9 cellular contexts compared by ENCODE assay signal in the genomic region with DNA sequence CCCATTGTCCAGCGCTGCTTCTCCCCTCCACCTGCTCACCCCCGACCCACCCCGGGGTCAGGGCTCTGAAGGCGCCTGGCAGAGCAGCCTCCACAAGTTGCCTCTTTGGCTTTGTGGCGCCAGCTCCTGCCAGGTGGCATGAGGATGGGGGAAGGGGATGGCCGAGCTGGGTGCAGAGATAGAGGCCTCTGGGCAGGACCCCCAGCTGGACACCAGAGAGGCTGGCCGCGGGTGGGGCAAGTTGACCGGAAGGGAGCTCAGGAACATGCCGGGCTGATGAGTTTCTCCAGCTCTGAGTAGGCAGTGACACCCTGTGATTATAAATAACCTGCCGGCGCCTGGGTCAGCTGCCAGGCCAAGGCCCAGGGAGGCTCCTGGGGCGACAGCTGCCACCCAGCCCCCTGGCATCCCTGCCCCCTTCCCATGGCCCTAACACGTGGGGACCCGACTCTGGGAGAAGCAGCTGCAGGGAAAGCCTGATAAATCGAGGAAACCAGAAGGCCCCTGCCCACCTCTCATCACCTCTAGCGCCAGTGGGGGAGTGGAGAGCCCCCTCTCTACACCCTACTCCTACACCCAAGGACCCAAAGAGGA. TPM values are rescaled to one million over a fixed set of nuclear protein-coding genes. Genes with fewer than 3 reads are reported as not detected.
DNase-seq lines count a peak whose midpoint lies in the region; ATAC-seq and TF ChIP-seq lines count a peak whose summit lies in the region.
"Had no signal": no experiment of that assay in that cellular context is flagged by ENCODE, and none has a peak within 500 bp of the region (broad histone marks: within the 10 kb centered on the region; RNA-seq: fewer than 3 reads in every experiment).

No MANE protein-coding gene starts in this region.

- DNase-seq in activated naive CD4-positive, alpha-beta T cell (lab: John Stamatoyannopoulos, UW) = no peak
- DNase-seq in kidney tubule cell (ENCODE audit: low spot score) (peak; percentile 61), transverse colon (peak; percentile 25), DMS153 (lab: John Stamatoyannopoulos, UW) (no peak)

- H3K27me3 ChIP-seq in transverse colon (peaks cover 72% of the 10 kb centered on the region), gastroesophageal sphincter (peaks cover 83% of the 10 kb centered on the region)

- WGBS in transverse colon (ENCODE audit: low coverage in 1 of 2), 2 donors = 5% methylated on average over 8 of the region's 17 CpGs; no CpG with 5 or more reads in 1 of the 2 donors
- WGBS in gastroesophageal sphincter (ENCODE audit: low coverage in 1 of 2), 2 donors = 0 to 14% methylated on average over 1 to 4 of the region's 17 CpGs

- no peaks in the 10 kb centered on the region for H3K9me3 Mint-ChIP-seq in activated naive CD4-positive, alpha-beta T cell treated with anti-CD3 and anti-CD28 coated beads, Interleukin-2, amount 50 U/mL, for 24 hours
- H3K9me3 Mint-ChIP-seq in activated naive CD8-positive, alpha-beta T cell (ENCODE audit: low read depth) = no peaks in the 10 kb centered on the region

- in situ Hi-C loops in transverse colon (cut with MboI; ENCODE audit: low pct_ligation_motif_present in 1 of 4, low pct_unique_long_range_greater_than_20kb in 1 of 4, low sequenced_read_pairs in 3 of 4) = no loop called here

- no peak overlapping the region for H3K27ac Mint-ChIP-seq in activated naive CD4-positive, alpha-beta T cell treated with anti-CD3 and anti-CD28 coated beads, Interleukin-2, amount 50 U/mL, for 24 hours
- H3K27ac Mint-ChIP-seq in activated naive CD8-positive, alpha-beta T cell = peak overlapping the region; percentile 50

- TF ChIP-seq EP300 in transverse colon (IDR thresholded peaks at IDR 0.05; ENCODE audit: low read depth) (no peak), gastroesophageal sphincter (IDR thresholded peaks at IDR 0.05) (no peak)

- H3K27me3 Mint-ChIP-seq in activated naive CD4-positive, alpha-beta T cell treated with anti-CD3 and anti-CD28 coated beads, Interleukin-2, amount 50 U/mL, for 24 hours = no peaks in the 10 kb centered on the region
- no peaks in the 10 kb centered on the region for H3K27me3 Mint-ChIP-seq in activated naive CD8-positive, alpha-beta T cell

- H3K9me3 ChIP-seq in transverse colon (peaks cover 0 to 6% of the 10 kb centered on the region in 2 donors), gastroesophageal sphincter (peaks cover 0 to 13% (median 0%) of the 10 kb centered on the region in 3 donors)

- H3K4me3 ChIP-seq in transverse colon (peak overlapping the region in 3 of 4 donors; percentile 27 to 56 (median 46)), gastroesophageal sphincter (peak overlapping the region in 1 of 2 donors; percentile 48)

- intact Hi-C loops in transverse colon (cut with DNase I; ENCODE audit: low total_unique reads) = no loop called here

- no peak for TF ChIP-seq CTCF in transverse colon (IDR thresholded peaks at IDR 0.05)
- TF ChIP-seq CTCF in gastroesophageal sphincter (IDR thresholded peaks at IDR 0.05) = no peak

- H3K36me3 Mint-ChIP-seq in activated naive CD4-positive, alpha-beta T cell treated with anti-CD3 and anti-CD28 coated beads, Interleukin-2, amount 50 U/mL, for 24 hours = no peaks in the 10 kb centered on the region
- no peaks in the 10 kb centered on the region for H3K36me3 Mint-ChIP-seq in activated naive CD8-positive, alpha-beta T cell

- H3K4me1 ChIP-seq in transverse colon (peaks cover 4 to 17% (median 14%) of the 10 kb centered on the region in 4 donors), gastroesophageal sphincter (peaks cover 0 to 24% (median 9%) of the 10 kb centered on the region in 3 donors)

- H3K36me3 ChIP-seq in transverse colon (no peaks in the 10 kb centered on the region), gastroesophageal sphincter (no peaks in the 10 kb centered on the region)

- peaks cover 18% of the 10 kb centered on the region for H3K4me1 Mint-ChIP-seq in activated naive CD4-positive, alpha-beta T cell treated with anti-CD3 and anti-CD28 coated beads, Interleukin-2, amount 50 U/mL, for 24 hours
- H3K4me1 Mint-ChIP-seq in activated naive CD8-positive, alpha-beta T cell (ENCODE audit: low read depth) = peaks cover 19% of the 10 kb centered on the region

- H3K4me3 Mint-ChIP-seq in activated naive CD4-positive, alpha-beta T cell treated with anti-CD3 and anti-CD28 coated beads, Interleukin-2, amount 50 U/mL, for 24 hours = peak overlapping the region; percentile 76
- peak overlapping the region; percentile 89 for H3K4me3 Mint-ChIP-seq in activated naive CD8-positive, alpha-beta T cell

- ATAC-seq in gastroesophageal sphincter = no peak
- no peak for ATAC-seq in HG03045 (IDR thresholded peaks at IDR 0.05; ENCODE audit: unreplicated experiment)

- H3K27ac ChIP-seq in transverse colon (peak overlapping the region in 3 of 4 donors; percentile 8 to 38 (median 33)), gastroesophageal sphincter (no peak overlapping the region)
- H3K27ac ChIP-seq: epithelial cell of prostate had no signal

- TF ChIP-seq POLR2A in transverse colon (IDR thresholded peaks at IDR 0.05) (no peak), gastroesophageal sphincter (IDR thresholded peaks at IDR 0.05) (no peak)

RNA-seq across cellular contexts. Expression of a gene that starts 0.7 kb away (rescaled TPM):
- total RNA-seq in transverse colon = 10 to 100 TPM in 1 of 4 donors, 1 to 10 TPM in 1, under 1 TPM in 2; 0.68 to 11.4 (median 2.1) TPM
- total RNA-seq in gastroesophageal sphincter = 1 to 10 TPM in 1 of 4 donors, under 1 TPM in 1, not detected in 2; 0.96 to 2.0 TPM

RNA-seq across cellular contexts. Expression of a gene that starts 26.6 kb away (rescaled TPM):
- total RNA-seq in transverse colon (10 to 100 TPM in 2 of 4 donors, 1 to 10 TPM in 2; 3.0 to 24.4 (median 13.2) TPM), gastroesophageal sphincter (10 to 100 TPM in 3 of 4 donors, 1 to 10 TPM in 1; 8.5 to 25.3 (median 13.8) TPM)

RNA-seq across cellular contexts. Expression of a gene that starts 26.8 kb away (rescaled TPM):
- 100 to 1,000 TPM; 129 to 451 (median 202) TPM for total RNA-seq in transverse colon
- total RNA-seq in gastroesophageal sphincter = 100 to 1,000 TPM in 2 of 4 donors, 10 to 100 TPM in 2; 98.5 to 172 (median 109) TPM

RNA-seq across cellular contexts. Expression of a gene that starts 28.5 kb away (rescaled TPM):
- 1 to 10 TPM in 1 of 4 donors, under 1 TPM in 2, not detected in 1; 0.14 to 2.4 (median 0.64) TPM for total RNA-seq in transverse colon
- under 1 TPM in 2 of 4 donors, not detected in 2; 0.13 to 0.15 TPM for total RNA-seq in gastroesophageal sphincter

RNA-seq across cellular contexts. Expression of a gene that starts 58.7 kb away (rescaled TPM):
- total RNA-seq in transverse colon = 10 to 100 TPM in 3 of 4 donors, 1 to 10 TPM in 1; 1.2 to 25.7 (median 18.8) TPM
- 10 to 100 TPM; 14.8 to 20.5 (median 17.8) TPM for total RNA-seq in gastroesophageal sphincter

Comparison
In these comparisons a context has a peak if more than half of its experiments do, and no peak if none do; other contexts are left out.
1. DNase-seq: peak in kidney tubule cell (single experiment) and transverse colon (single experiment); none in activated naive CD4-positive, alpha-beta T cell (0 of 4) and DMS153 (single experiment).
2. H3K27ac ChIP-seq: peak in transverse colon (3 of 4); none in gastroesophageal sphincter (0 of 4).